Comparison of ENCODE assay signal across 2 cellular contexts in genomic region chr3:192928720-192929119, GRCh38.
TF ChIP-seq lines count a peak whose summit lies in the region.

No MANE protein-coding gene starts in this region.

TF ChIP-seq in liver, 16 proteins besides CTCF, POLR2A, EP300 and RAD21:
- TF ChIP-seq ZBTB33 (IDR thresholded peaks at IDR 0.05): no peak
- TF ChIP-seq ATF3 (IDR thresholded peaks at IDR 0.05): no peak
- TF ChIP-seq TAF1 (conservative IDR thresholded peaks at IDR 0.05): no peak
- no peak for TF ChIP-seq HNF4G (IDR thresholded peaks at IDR 0.05)
- TF ChIP-seq RXRA (IDR thresholded peaks at IDR 0.05): peak in 1 of 2 donors; percentile 45
- TF ChIP-seq SP1 (IDR thresholded peaks at IDR 0.05): no peak
- no peak for TF ChIP-seq YY1 (IDR thresholded peaks at IDR 0.05)
- TF ChIP-seq FOXA1 (IDR thresholded peaks at IDR 0.05): peak; percentile 20
- TF ChIP-seq FOXA2 (IDR thresholded peaks at IDR 0.05): peak; percentile 62
- no peak for TF ChIP-seq REST (IDR thresholded peaks at IDR 0.05)
- TF ChIP-seq MAX (IDR thresholded peaks at IDR 0.05): no peak
- peak in 1 of 2 donors; percentile 57 for TF ChIP-seq JUND (IDR thresholded peaks at IDR 0.05)
- peak; percentile 24 to 44 for TF ChIP-seq HNF4A (conservative IDR thresholded peaks at IDR 0.05)

TF ChIP-seq in HepG2, 621 proteins besides CTCF, POLR2A, EP300 and RAD21:
- TF ChIP-seq ZNF503 (CRISPR knock-in tag; IDR thresholded peaks at IDR 0.05) (no peak), GLMP (CRISPR knock-in tag; IDR thresholded peaks at IDR 0.05; ENCODE audit: borderline replicate concordance) (no peak), ZNF10 (CRISPR knock-in tag; IDR thresholded peaks at IDR 0.05; ENCODE audit: borderline replicate concordance, low read depth) (no peak), NCOA5 (CRISPR knock-in tag; IDR thresholded peaks at IDR 0.05) (no peak), HBP1 (CRISPR knock-in tag; IDR thresholded peaks at IDR 0.05; ENCODE audit: low read depth) (no peak), GMEB1 (CRISPR knock-in tag; IDR thresholded peaks at IDR 0.05; ENCODE audit: borderline replicate concordance) (no peak), ZNF362 (CRISPR knock-in tag; IDR thresholded peaks at IDR 0.05; ENCODE audit: borderline replicate concordance) (no peak), ZBTB4 (CRISPR knock-in tag; IDR thresholded peaks at IDR 0.05; ENCODE audit: borderline replicate concordance) (no peak), ZNF883 (CRISPR knock-in tag; IDR thresholded peaks at IDR 0.05; ENCODE audit: not compliant biosample characterization) (no peak), ZNF574 (CRISPR knock-in tag; IDR thresholded peaks at IDR 0.05) (no peak), NRL (CRISPR knock-in tag; IDR thresholded peaks at IDR 0.05; ENCODE audit: borderline replicate concordance) (no peak), FOXP1 (IDR thresholded peaks at IDR 0.05) (no peak), FOXP1 (CRISPR knock-in tag; IDR thresholded peaks at IDR 0.05) (no peak), ZNF761 (CRISPR knock-in tag; conservative IDR thresholded peaks at IDR 0.05) (no peak), ZFP62 (CRISPR knock-in tag; IDR thresholded peaks at IDR 0.05) (no peak), ZNF326 (CRISPR knock-in tag; IDR thresholded peaks at IDR 0.05; ENCODE audit: borderline replicate concordance) (no peak), PRDM15 (CRISPR knock-in tag; IDR thresholded peaks at IDR 0.05) (no peak)
TF ChIP-seq in HepG2: peak in this region for 0.
